ENCODE assay signal across 16 cellular contexts in the genomic region with DNA sequence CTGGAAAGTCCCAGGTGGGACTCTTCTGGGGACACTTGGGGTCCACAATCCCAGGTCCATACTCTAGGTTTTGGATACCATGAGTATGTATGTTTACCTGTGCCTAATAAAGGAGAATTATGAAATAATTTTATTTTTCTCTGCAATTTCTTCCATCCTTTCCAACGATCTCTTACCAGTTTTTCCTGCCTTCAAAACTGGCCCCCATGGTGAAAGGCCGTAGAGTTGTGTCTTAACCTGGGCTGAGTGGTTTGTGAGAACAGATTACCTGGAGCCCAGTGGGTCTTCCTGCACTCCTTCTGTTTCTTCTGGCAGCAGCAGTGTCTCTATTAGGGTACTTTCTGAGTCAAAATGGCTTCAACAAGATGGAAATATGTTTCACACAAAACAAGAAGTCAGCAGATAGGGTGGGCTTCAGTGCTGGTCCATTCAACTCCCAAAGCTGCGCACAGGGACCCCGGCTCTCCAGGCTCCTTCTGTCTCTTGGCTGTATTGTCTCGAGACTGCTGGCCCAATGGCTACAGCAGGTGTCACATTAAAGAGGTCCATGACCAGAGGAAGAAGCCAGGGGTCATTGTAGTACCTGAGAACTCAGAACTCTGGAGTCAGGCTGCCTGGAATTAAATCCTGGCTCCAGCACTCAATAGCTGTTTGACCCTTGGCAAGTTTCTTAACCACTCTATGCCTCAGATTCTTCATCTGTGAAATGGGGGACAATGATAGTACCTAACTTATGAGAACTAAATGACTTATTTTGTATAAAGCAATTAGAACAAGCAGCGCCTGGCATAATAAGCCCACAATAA. TPM values are rescaled to one million over a fixed set of nuclear protein-coding genes. Genes with fewer than 3 reads are reported as not detected.
A peak's percentile ranks its signal among the peaks of the same experiment; 100 is the strongest.
DNase-seq lines count a peak whose midpoint lies in the region; ATAC-seq and TF ChIP-seq lines count a peak whose summit lies in the region.
"Had no signal": no experiment of that assay in that cellular context is flagged by ENCODE, and none has a peak within 500 bp of the region (broad histone marks: within the 10 kb centered on the region; RNA-seq: fewer than 3 reads in every experiment).

No MANE protein-coding gene starts in this region.

- H3K9me3 Mint-ChIP-seq in activated T-cell treated with anti-CD3 and anti-CD28 coated beads, Interleukin-2, amount 50 U/mL, for 72 hours = no peaks in the 10 kb centered on the region
- no peaks in the 10 kb centered on the region for H3K9me3 Mint-ChIP-seq in progenitor cell of endocrine pancreas (ENCODE audit: low read depth)
- H3K9me3 Mint-ChIP-seq: CD4-positive, alpha-beta memory T cell had no signal

- no peak for ATAC-seq in activated T-cell treated with anti-CD3 and anti-CD28 coated beads, Interleukin-2, amount 50 U/mL, for 72 hours (replicated peaks in 1 of 2)

- H3K27me3 ChIP-seq in Peyer's patch = no peaks in the 10 kb centered on the region
- no peaks in the 10 kb centered on the region for H3K27me3 ChIP-seq in hepatocyte
- H3K27me3 ChIP-seq in stomach = no peaks in the 10 kb centered on the region
- H3K27me3 ChIP-seq in esophagus muscularis mucosa = no peaks in the 10 kb centered on the region
- H3K27me3 ChIP-seq: BLaER1 had no signal

- H3K4me3 Mint-ChIP-seq in activated T-cell treated with anti-CD3 and anti-CD28 coated beads, Interleukin-2, amount 50 U/mL, for 72 hours = no peak overlapping the region
- no peak overlapping the region for H3K4me3 Mint-ChIP-seq in progenitor cell of endocrine pancreas (ENCODE audit: low read depth)
- H3K4me3 Mint-ChIP-seq: CD4-positive, alpha-beta memory T cell had no signal

- no peaks in the 10 kb centered on the region for H3K27me3 Mint-ChIP-seq in activated T-cell treated with anti-CD3 and anti-CD28 coated beads, Interleukin-2, amount 50 U/mL, for 72 hours (ENCODE audit: low read depth)
- no peaks in the 10 kb centered on the region for H3K27me3 Mint-ChIP-seq in progenitor cell of endocrine pancreas
- H3K27me3 Mint-ChIP-seq: CD4-positive, alpha-beta memory T cell had no signal

- H3K27ac ChIP-seq in Peyer's patch = peak overlapping the region in 3 of 4 donors; percentile 62 to 93 (median 87)
- H3K27ac ChIP-seq in hepatocyte = peak overlapping the region; percentile 37
- peak overlapping the region; percentile 23 to 69 (median 62) for H3K27ac ChIP-seq in stomach
- H3K27ac ChIP-seq in esophagus muscularis mucosa (replicated peaks in 1 of 4) = no peak overlapping the region
- H3K27ac ChIP-seq: BLaER1 had no signal

- no peak overlapping the region for H2AFZ ChIP-seq in hepatocyte

- H3K4me1 ChIP-seq in Peyer's patch (peaks cover 3 to 10% (median 3%) of the 10 kb centered on the region in 4 donors), hepatocyte (ENCODE audit: insufficient read depth) (peaks cover 6% of the 10 kb centered on the region), stomach (peaks cover 6 to 21% (median 19%) of the 10 kb centered on the region in 4 donors), esophagus muscularis mucosa (no peaks in the 10 kb centered on the region)

- peaks cover 12 to 31% of the 10 kb centered on the region in 2 donors for H3K36me3 Mint-ChIP-seq in activated T-cell treated with anti-CD3 and anti-CD28 coated beads, Interleukin-2, amount 50 U/mL, for 72 hours (ENCODE audit: insufficient read depth in 2 of 2)
- H3K36me3 Mint-ChIP-seq in progenitor cell of endocrine pancreas (ENCODE audit: insufficient read depth) = peaks cover 8% of the 10 kb centered on the region

- H4K20me1 ChIP-seq in hepatocyte (ENCODE audit: insufficient read depth, poor library complexity, severe bottlenecking) = no peaks in the 10 kb centered on the region

- H3K79me2 ChIP-seq in hepatocyte = no peaks in the 10 kb centered on the region

- no peak overlapping the region for H3K4me3 ChIP-seq in Peyer's patch
- no peak overlapping the region for H3K4me3 ChIP-seq in hepatocyte
- no peak overlapping the region for H3K4me3 ChIP-seq in stomach
- no peak overlapping the region for H3K4me3 ChIP-seq in esophagus muscularis mucosa
- H3K4me3 ChIP-seq: BLaER1, HAP-1 had no signal

- no peak for DNase-seq in activated T-cell treated with anti-CD3 and anti-CD28 coated beads, Interleukin-2, amount 50 U/mL, for 72 hours
- no peak for DNase-seq in activated T-cell treated with anti-CD3 and anti-CD28 coated beads, Interleukin-2, amount 50 U/mL, for 48 hours
- no peak for DNase-seq in Peyer's patch
- no peak for DNase-seq in hepatocyte (ENCODE audit: low spot score)
- DNase-seq in stomach = no peak
- DNase-seq in esophagus muscularis mucosa (ENCODE audit: extremely low spot score) = no peak
- no peak for DNase-seq in activated CD8-positive, alpha-beta memory T cell treated with anti-CD3 and anti-CD28 coated beads, Interleukin-2, amount 50 U/mL, for 48 hours
- DNase-seq in progenitor cell of endocrine pancreas (ENCODE audit: low spot score, unreplicated experiment) = no peak
- DNase-seq: CD4-positive, alpha-beta memory T cell; KBM-7; NCI-H1105 treated with DMSO at 0.1 percent for 48 hours; NCI-H1694; NCI-H2081 treated with DMSO at 0.1 percent for 48 hours; SHP77 treated with DMSO at 0.1 percent for 48 hours had no signal

- H3K9me3 ChIP-seq in Peyer's patch (no peaks in the 10 kb centered on the region), hepatocyte (ENCODE audit: low read depth) (no peaks in the 10 kb centered on the region), stomach (no peaks in the 10 kb centered on the region), esophagus muscularis mucosa (no peaks in the 10 kb centered on the region)
- H3K9me3 ChIP-seq: BLaER1, HAP-1 had no signal

- intact Hi-C loops in stomach (cut with DNase I; ENCODE audit: low total_unique reads) (no loop called here), esophagus muscularis mucosa (cut with DNase I) (no loop called here)

- TF ChIP-seq POLR2A in Peyer's patch (IDR thresholded peaks at IDR 0.05) (no peak), stomach (IDR thresholded peaks at IDR 0.05) (no peak), esophagus muscularis mucosa (IDR thresholded peaks at IDR 0.05; ENCODE audit: low read depth) (no peak)

- no peaks in the 10 kb centered on the region for H3K9me2 ChIP-seq in hepatocyte (replicated peaks; ENCODE audit: insufficient read depth)

- H3K4me1 Mint-ChIP-seq in activated T-cell treated with anti-CD3 and anti-CD28 coated beads, Interleukin-2, amount 50 U/mL, for 72 hours (ENCODE audit: low read depth) = peaks cover 31% of the 10 kb centered on the region
- peaks cover 4% of the 10 kb centered on the region for H3K4me1 Mint-ChIP-seq in progenitor cell of endocrine pancreas (ENCODE audit: low read depth)

- no peak overlapping the region for H3K4me2 ChIP-seq in hepatocyte
- H3K4me2 ChIP-seq: BLaER1 had no signal

- TF ChIP-seq EP300 in stomach (IDR thresholded peaks at IDR 0.05) (no peak), esophagus muscularis mucosa (IDR thresholded peaks at IDR 0.05) (no peak)

- H3K36me3 ChIP-seq in Peyer's patch = peaks cover 0 to 29% (median 0%) of the 10 kb centered on the region in 3 donors
- no peaks in the 10 kb centered on the region for H3K36me3 ChIP-seq in hepatocyte (replicated peaks; ENCODE audit: insufficient read depth, low read depth)
- peaks cover 10 to 56% (median 46%) of the 10 kb centered on the region in 4 donors for H3K36me3 ChIP-seq in stomach
- H3K36me3 ChIP-seq in esophagus muscularis mucosa = peaks cover 0 to 45% (median 27%) of the 10 kb centered on the region in 4 donors

- TF ChIP-seq CTCF in Peyer's patch (IDR thresholded peaks at IDR 0.05) = no peak
- no peak for TF ChIP-seq CTCF in hepatocyte (IDR thresholded peaks at IDR 0.05; ENCODE audit: poor library complexity)
- no peak for TF ChIP-seq CTCF in stomach (IDR thresholded peaks at IDR 0.05)
- no peak for TF ChIP-seq CTCF in esophagus muscularis mucosa (IDR thresholded peaks at IDR 0.05)
- no peak for TF ChIP-seq CTCF in progenitor cell of endocrine pancreas (IDR thresholded peaks at IDR 0.05; ENCODE audit: unreplicated experiment)

- 92% methylated on average over 6 of the region's 6 CpGs for WGBS in hepatocyte (ENCODE audit: low lambda C conversion rate, missing lambda C conversion rate)
- WGBS in stomach, 5 donors = 79 to 90% (median 89%) methylated on average over 6 of the region's 6 CpGs
- WGBS in esophagus muscularis mucosa = 91% methylated on average over 3 of the region's 6 CpGs

- H3K27ac Mint-ChIP-seq in activated T-cell treated with anti-CD3 and anti-CD28 coated beads, Interleukin-2, amount 50 U/mL, for 72 hours = peak overlapping the region; percentile 80
- H3K27ac Mint-ChIP-seq in progenitor cell of endocrine pancreas = no peak overlapping the region
- H3K27ac Mint-ChIP-seq: CD4-positive, alpha-beta memory T cell had no signal

RNA-seq across cellular contexts. Expression of a gene that starts 10.5 kb away (rescaled TPM):
- total RNA-seq in activated T-cell treated with anti-CD3 and anti-CD28 coated beads, Interleukin-2, amount 50 U/mL, for 72 hours = 100 to 1,000 TPM; 176 to 198 TPM
- total RNA-seq in Peyer's patch (100 to 1,000 TPM; 133 to 254 (median 154) TPM), hepatocyte (56.8 and 76.4 TPM in 2 replicates), stomach (100 to 1,000 TPM in 3 of 5 donors, 10 to 100 TPM in 2; 30.7 to 211 (median 161) TPM), esophagus muscularis mucosa (10 to 100 TPM; 75.7 to 85.6 (median 80.7) TPM), progenitor cell of endocrine pancreas (92.7 and 108 TPM in 2 replicates)
- polyA plus RNA-seq in hepatocyte (80.8 and 90.1 TPM in 2 replicates), stomach (100 to 1,000 TPM in 1 of 3 donors, 10 to 100 TPM in 2; 69.0 to 115 (median 81.1) TPM)

RNA-seq across cellular contexts. Expression of a gene that starts 17.1 kb away (rescaled TPM):
- total RNA-seq in activated T-cell treated with anti-CD3 and anti-CD28 coated beads, Interleukin-2, amount 50 U/mL, for 72 hours = 100 to 1,000 TPM; 165 to 281 TPM
- 10 to 100 TPM in 2 of 4 donors, 1 to 10 TPM in 2; 8.3 to 22.7 (median 12.1) TPM for total RNA-seq in Peyer's patch
- 39.2 and 47.5 TPM in 2 replicates for total RNA-seq in hepatocyte
- polyA plus RNA-seq in hepatocyte = 43.7 and 45.9 TPM in 2 replicates
- total RNA-seq in stomach = 10 to 100 TPM in 2 of 5 donors, 1 to 10 TPM in 3; 1.7 to 17.7 (median 3.6) TPM
- 10 to 100 TPM in 2 of 3 donors, 1 to 10 TPM in 1; 8.7 to 15.8 (median 12.6) TPM for polyA plus RNA-seq in stomach
- 1 to 10 TPM in 3 of 4 donors, under 1 TPM in 1; 0.83 to 6.8 (median 4.0) TPM for total RNA-seq in esophagus muscularis mucosa
- 5.2 and 7.8 TPM in 2 replicates for total RNA-seq in progenitor cell of endocrine pancreas

RNA-seq across cellular contexts. Expression of a gene that starts 50.7 kb away (rescaled TPM):
- 10 to 100 TPM; 12.9 to 14.7 TPM for total RNA-seq in activated T-cell treated with anti-CD3 and anti-CD28 coated beads, Interleukin-2, amount 50 U/mL, for 72 hours
- total RNA-seq in Peyer's patch (1 to 10 TPM; 2.1 to 5.5 (median 4.6) TPM), hepatocyte (29.8 and 32.0 TPM in 2 replicates), stomach (10 to 100 TPM in 4 of 5 donors, under 1 TPM in 1; 0.89 to 36.5 (median 15.2) TPM), esophagus muscularis mucosa (10 to 100 TPM; 20.8 to 72.8 (median 48.9) TPM), progenitor cell of endocrine pancreas (28.9 and 33.0 TPM in 2 replicates)
- polyA plus RNA-seq in hepatocyte (65.3 and 68.1 TPM in 2 replicates), stomach (10 to 100 TPM in 2 of 3 donors, 1 to 10 TPM in 1; 9.8 to 21.0 (median 20.2) TPM)

Comparison
In these comparisons a context has a peak if more than half of its experiments do, and no peak if none do; other contexts are left out.
1. H3K27ac ChIP-seq: peak in Peyer's patch (3 of 4), hepatocyte (single experiment) and stomach (5 of 5); none in esophagus muscularis mucosa (0 of 4).